Comparison of ENCODE assay signal across 10 cellular contexts in genomic region chr22:23565942-23566715, GRCh38. TPM values are rescaled to one million over a fixed set of nuclear protein-coding genes. Genes with fewer than 3 reads are reported as not detected.
DNase-seq lines count a peak whose midpoint lies in the region; ATAC-seq and TF ChIP-seq lines count a peak whose summit lies in the region.
"Had no signal": no experiment of that assay in that cellular context is flagged by ENCODE, and none has a peak within 500 bp of the region (broad histone marks: within the 10 kb centered on the region; RNA-seq: fewer than 3 reads in every experiment).

No MANE protein-coding gene starts in this region.

- H3K27me3 Mint-ChIP-seq in activated CD8-positive, alpha-beta T cell treated with anti-CD3 and anti-CD28 coated beads for 36 hours = peaks cover 22% of the 10 kb centered on the region

- H3K36me3 Mint-ChIP-seq in activated CD8-positive, alpha-beta T cell treated with anti-CD3 and anti-CD28 coated beads for 36 hours (ENCODE audit: low read depth) = no peaks in the 10 kb centered on the region
- H3K36me3 Mint-ChIP-seq: activated naive CD4-positive, alpha-beta T cell treated with anti-CD3 and anti-CD28 coated beads, Interleukin-2, amount 50 U/mL, for 72 hours had no signal

- H3K27ac Mint-ChIP-seq in activated CD8-positive, alpha-beta T cell treated with anti-CD3 and anti-CD28 coated beads for 36 hours = no peak overlapping the region
- H3K27ac Mint-ChIP-seq: activated naive CD4-positive, alpha-beta T cell treated with anti-CD3 and anti-CD28 coated beads, Interleukin-2, amount 50 U/mL, for 72 hours had no signal

- H3K9me3 Mint-ChIP-seq in activated CD8-positive, alpha-beta T cell treated with anti-CD3 and anti-CD28 coated beads for 36 hours = no peaks in the 10 kb centered on the region
- H3K9me3 Mint-ChIP-seq: activated naive CD4-positive, alpha-beta T cell treated with anti-CD3 and anti-CD28 coated beads, Interleukin-2, amount 50 U/mL, for 72 hours had no signal

- peak overlapping the region; percentile 87 for H2AFZ ChIP-seq in smooth muscle cell (ENCODE audit: low read depth)

- no peaks in the 10 kb centered on the region for H3K36me3 ChIP-seq in iPS-20b (ENCODE audit: insufficient read depth, low read depth, low read length)
- H3K36me3 ChIP-seq in smooth muscle cell (ENCODE audit: low read depth) = no peaks in the 10 kb centered on the region

- peak overlapping the region; percentile 59 for H3K4me3 Mint-ChIP-seq in activated CD8-positive, alpha-beta T cell treated with anti-CD3 and anti-CD28 coated beads for 36 hours

- DNase-seq in DMS 273 (lab: John Stamatoyannopoulos, UW; ENCODE audit: unreplicated experiment) (peak; percentile 48), DMS 273 treated with DMSO at 0.1 percent for 48 hours (lab: John Stamatoyannopoulos, UW) (no peak), smooth muscle cell (lab: John Stamatoyannopoulos, UW; ENCODE audit: unreplicated experiment) (no peak), NCI-H774 (lab: John Stamatoyannopoulos, UW) (no peak), SHP77 treated with DMSO at 0.1 percent for 48 hours (lab: John Stamatoyannopoulos, UW) (no peak)
- DNase-seq in activated CD8-positive, alpha-beta T cell treated with anti-CD3 and anti-CD28 coated beads for 36 hours = peak; percentile 13

- 3% methylated on average over 32 of the region's 76 CpGs for WGBS in smooth muscle cell (ENCODE audit: low lambda C conversion rate)

- H3K9ac ChIP-seq in iPS-20b (ENCODE audit: low read depth, low read length) = no peak overlapping the region
- H3K9ac ChIP-seq in smooth muscle cell (ENCODE audit: low read depth) = no peak overlapping the region

- H3K4me1 ChIP-seq in iPS-20b (ENCODE audit: insufficient read depth, low read length) (no peaks in the 10 kb centered on the region), smooth muscle cell (ENCODE audit: low read depth) (no peaks in the 10 kb centered on the region)

- H3K9me3 ChIP-seq in iPS-20b (ENCODE audit: insufficient read depth, low read depth, low read length) = no peaks in the 10 kb centered on the region
- no peaks in the 10 kb centered on the region for H3K9me3 ChIP-seq in smooth muscle cell (replicated peaks; ENCODE audit: low read depth)

- no peak overlapping the region for H3K27ac ChIP-seq in iPS-20b (ENCODE audit: low read length)
- H3K27ac ChIP-seq in smooth muscle cell (ENCODE audit: low read depth) = no peak overlapping the region

- peak overlapping the region; percentile 72 for H3K4me3 ChIP-seq in iPS-20b (ENCODE audit: low read length)
- H3K4me3 ChIP-seq in smooth muscle cell = peak overlapping the region; percentile 59

- intact Hi-C loops in activated CD8-positive, alpha-beta T cell treated with anti-CD3 and anti-CD28 coated beads for 36 hours (cut with micrococcal nuclease) = no loop called here

- H3K27me3 ChIP-seq in iPS-20b (ENCODE audit: insufficient read depth, low read length) (peaks cover 60% of the 10 kb centered on the region), smooth muscle cell (ENCODE audit: low read depth) (peaks cover 13% of the 10 kb centered on the region)

- POLR2A ChIA-PET in activated CD8-positive, alpha-beta T cell treated with anti-CD3 and anti-CD28 coated beads for 36 hours (lab: Charles Lee) = no interaction called here

- CTCF ChIA-PET in activated CD8-positive, alpha-beta T cell treated with anti-CD3 and anti-CD28 coated beads for 36 hours (lab: Charles Lee) = no interaction called here

- no peaks in the 10 kb centered on the region for H3F3A ChIP-seq in smooth muscle cell (ENCODE audit: low read depth)

- H3K4me2 ChIP-seq in smooth muscle cell = peak overlapping the region; percentile 93

- peak; percentile 18 for ATAC-seq in activated CD8-positive, alpha-beta T cell treated with anti-CD3 and anti-CD28 coated beads for 36 hours
- no peak for ATAC-seq in GM21717 (IDR thresholded peaks at IDR 0.05; ENCODE audit: unreplicated experiment)

- no peak for TF ChIP-seq CTCF in activated CD8-positive, alpha-beta T cell treated with anti-CD3 and anti-CD28 coated beads for 36 hours (IDR thresholded peaks at IDR 0.05)
- TF ChIP-seq CTCF in smooth muscle cell (IDR thresholded peaks at IDR 0.05; ENCODE audit: borderline replicate concordance, insufficient read depth, poor library complexity, severe bottlenecking) = no peak

- H4K20me1 ChIP-seq in smooth muscle cell (ENCODE audit: low read depth) = no peaks in the 10 kb centered on the region

- peaks cover 6% of the 10 kb centered on the region for H3K4me1 Mint-ChIP-seq in activated CD8-positive, alpha-beta T cell treated with anti-CD3 and anti-CD28 coated beads for 36 hours (ENCODE audit: low read depth)

- no peaks in the 10 kb centered on the region for H3K79me2 ChIP-seq in smooth muscle cell (ENCODE audit: low read depth)

RNA-seq across cellular contexts. Expression of gene IGLL1, which starts 14.0 kb away (rescaled TPM):
- total RNA-seq in activated CD8-positive, alpha-beta T cell treated with anti-CD3 and anti-CD28 coated beads for 36 hours = not detected
- total RNA-seq in smooth muscle cell = not detected in 2 replicates
- polyA plus RNA-seq in smooth muscle cell = not detected in 2 replicates
- total RNA-seq: A172; activated naive CD4-positive, alpha-beta T cell treated with anti-CD3 and anti-CD28 coated beads, Interleukin-2, amount 50 U/mL, for 72 hours had no signal

Comparison
In these comparisons a context has a peak if more than half of its experiments do, and no peak if none do; other contexts are left out.
1. DNase-seq: peak in DMS 273 (single experiment) and activated CD8-positive, alpha-beta T cell treated with anti-CD3 and anti-CD28 coated beads for 36 hours (single experiment); none in DMS 273 treated with DMSO at 0.1 percent for 48 hours (single experiment), smooth muscle cell (single experiment), NCI-H774 (single experiment) and SHP77 treated with DMSO at 0.1 percent for 48 hours (single experiment).